ENCODE assay signal across 18 cellular contexts in genomic region chr2:55213822-55214221, GRCh38.
"Had no signal": no experiment of that assay in that cellular context is flagged by ENCODE, and none has a peak within 500 bp of the region (broad histone marks: within the 10 kb centered on the region; RNA-seq: fewer than 3 reads in every experiment).

No MANE protein-coding gene starts in this region.

- H3K4me3 Mint-ChIP-seq: natural killer cell treated with Interleukin-12 subunit alpha and Interleukin-12 subunit beta and Interleukin-15 and Interleukin-18, amount 100 ng/mL, for 72 hours; neural progenitor cell had no signal

- H3K4me2 ChIP-seq: hepatocyte, neural progenitor cell had no signal

- DNase-seq: colonic mucosa; dermis blood vessel endothelial cell; foreskin melanocyte; head of caudate nucleus; islet precursor cell; mammary epithelial cell; midbrain; nucleus accumbens; ovary; right cardiac atrium; small intestine; stimulated activated CD4-positive, alpha-beta T cell treated with anti-CD3 and anti-CD28 coated beads, Interleukin-12 subunit alpha, Interleukin-12 subunit beta, amount 100 ng/mL, for 4 hours; stimulated activated naive CD4-positive, alpha-beta T cell treated with Interleukin-2 at 50 U/mL for 16 hours; trophoblast cell had no signal

- H3K9me3 ChIP-seq: colonic mucosa, ovary had no signal

- H3K4me1 Mint-ChIP-seq: neural progenitor cell had no signal

- H3K4me1 ChIP-seq: colonic mucosa, neural progenitor cell had no signal

- H3K27ac ChIP-seq: colonic mucosa, hepatocyte, neural progenitor cell, ovary had no signal

- H3K9me3 Mint-ChIP-seq: natural killer cell treated with Interleukin-12 subunit alpha and Interleukin-12 subunit beta and Interleukin-15 and Interleukin-18, amount 100 ng/mL, for 72 hours; neural progenitor cell had no signal

- H3K4me3 ChIP-seq: colonic mucosa, hepatocyte, neural progenitor cell, ovary had no signal

- H3K27me3 Mint-ChIP-seq: natural killer cell treated with Interleukin-12 subunit alpha and Interleukin-12 subunit beta and Interleukin-15 and Interleukin-18, amount 100 ng/mL, for 72 hours had no signal

- H3K36me3 Mint-ChIP-seq: natural killer cell treated with Interleukin-12 subunit alpha and Interleukin-12 subunit beta and Interleukin-15 and Interleukin-18, amount 100 ng/mL, for 72 hours had no signal

- H3K27ac Mint-ChIP-seq: natural killer cell treated with Interleukin-12 subunit alpha and Interleukin-12 subunit beta and Interleukin-15 and Interleukin-18, amount 100 ng/mL, for 72 hours; neural progenitor cell had no signal

- FAIRE-seq: small intestine had no signal

- H3K79me2 ChIP-seq: hepatocyte had no signal

- H2AFZ ChIP-seq: hepatocyte, neural progenitor cell had no signal

- H3K27me3 ChIP-seq: colonic mucosa, hepatocyte, neural progenitor cell, ovary had no signal

- H3K9ac ChIP-seq: neural progenitor cell had no signal

- H3K36me3 ChIP-seq: colonic mucosa, neural progenitor cell, ovary had no signal

- ATAC-seq: left lobe of liver; natural killer cell treated with Interleukin-12 subunit alpha and Interleukin-12 subunit beta and Interleukin-15 and Interleukin-18, amount 100 ng/mL, for 72 hours; right cardiac atrium had no signal
